In the genomic region with DNA sequence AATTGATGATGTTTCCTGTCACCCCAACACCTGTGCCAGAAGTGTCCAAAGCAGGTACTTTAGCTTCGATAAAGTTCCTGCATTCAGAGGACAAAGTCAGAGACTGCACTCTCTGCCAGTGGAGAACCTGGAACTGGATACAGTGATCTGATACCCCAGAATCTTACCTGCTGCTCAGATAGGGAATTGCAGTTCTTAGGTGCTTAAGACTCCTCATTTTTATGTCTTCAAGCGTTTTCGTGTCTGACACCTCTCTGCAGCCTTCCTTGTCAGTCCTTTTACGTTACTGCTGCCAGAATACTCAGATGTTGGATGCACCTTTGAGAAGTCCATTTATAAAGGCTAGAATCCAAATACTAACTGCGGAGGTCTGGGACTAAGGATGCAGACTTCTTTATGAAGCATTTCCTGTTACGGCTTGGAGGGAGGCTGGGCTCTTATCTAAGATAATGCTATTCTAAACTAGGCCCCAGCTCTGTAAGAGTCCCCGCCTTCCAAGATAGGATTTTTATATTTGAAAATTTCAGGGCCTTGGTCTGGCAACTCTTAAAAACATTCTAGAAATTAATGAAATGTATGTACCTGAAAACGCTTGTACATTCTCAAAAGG, we compare ENCODE assay signal across 11 cellular contexts. TPM values are rescaled to one million over a fixed set of nuclear protein-coding genes. Genes with fewer than 3 reads are reported as not detected.
DNase-seq lines count a peak whose midpoint lies in the region; ATAC-seq, FAIRE-seq and TF ChIP-seq lines count a peak whose summit lies in the region.
"Had no signal": no experiment of that assay in that cellular context is flagged by ENCODE, and none has a peak within 500 bp of the region (broad histone marks: within the 10 kb centered on the region; RNA-seq: fewer than 3 reads in every experiment).

No MANE protein-coding gene starts in this region.

- no peak overlapping the region for H4K91ac ChIP-seq in trophoblast cell (ENCODE audit: low read depth, low read length)

- H3K9ac ChIP-seq in endothelial cell of umbilical vein (replicated peaks; ENCODE audit: extremely low read depth, insufficient read depth, low read length) (no peak overlapping the region), trophoblast cell (ENCODE audit: low read length) (peak overlapping the region; percentile 35)

- H3K18ac ChIP-seq in trophoblast cell (ENCODE audit: low read length): no peak overlapping the region

- no peak for ATAC-seq in GM18519 (IDR thresholded peaks at IDR 0.05; ENCODE audit: low FRiP score, unreplicated experiment)
- ATAC-seq: stimulated activated naive B cell treated with anti-CD40 and anti-IgM and Interleukin-4, amounts not matched to agents 10 μg/mL and 1 μg/mL and 100 μg/mL, for 72 hours had no signal

- H3K9me3 ChIP-seq in endothelial cell of umbilical vein (replicated peaks; ENCODE audit: control insufficient read depth, insufficient read depth, low read length) (no peaks in the 10 kb centered on the region), trophoblast cell (ENCODE audit: insufficient read depth, low read depth, low read length) (peaks cover 2% of the 10 kb centered on the region)

- no peak overlapping the region for H2BK12ac ChIP-seq in trophoblast cell (ENCODE audit: low read length)

- H3K27me3 ChIP-seq in endothelial cell of umbilical vein (ENCODE audit: control insufficient read depth in 2 of 2, insufficient read depth in 2 of 2, low read length in 2 of 2) (no peaks in the 10 kb centered on the region), trophoblast cell (ENCODE audit: insufficient read depth, low read length) (no peaks in the 10 kb centered on the region)

- CTCF ChIA-PET in endothelial cell of umbilical vein (lab: Charles Lee): interaction anchor here (1.8 to 2.8 kb wide), 2 partner anchors 21 to 191 kb away, joined by 4 to 13 read pairs; no protein-coding TSS in a partner anchor

- peak; percentile 6 for DNase-seq in ELR (ENCODE audit: low read depth)
- peak; percentile 17 for DNase-seq in NAMALWA (ENCODE audit: low spot score)
- peak; percentile 45 for DNase-seq in endothelial cell of umbilical vein (ENCODE audit: low read depth, low spot score)
- DNase-seq in trophoblast cell: no peak
- DNase-seq in AG08395 (ENCODE audit: low spot score): no peak
- DNase-seq in amygdala (lab: John Stamatoyannopoulos, UW): no peak
- DNase-seq: NCI-H1048; stimulated activated naive B cell treated with anti-CD40 and anti-IgM and Interleukin-4, amounts not matched to agents 10 μg/mL and 1 μg/mL and 100 μg/mL, for 72 hours had no signal

- no peak overlapping the region for H4K8ac ChIP-seq in trophoblast cell (ENCODE audit: low read depth, low read length)

- FAIRE-seq in endothelial cell of umbilical vein (lab: Jason Lieb, UNC): peak; percentile 83
- FAIRE-seq: colon, islet of Langerhans had no signal

- no peak overlapping the region for H3K27ac ChIP-seq in endothelial cell of umbilical vein (ENCODE audit: insufficient read depth, low read depth, low read length)
- no peak overlapping the region for H3K27ac ChIP-seq in trophoblast cell (ENCODE audit: low read depth, low read length)

- BruUV-seq in endothelial cell of umbilical vein (replicated peaks; lab: Mats Ljungman, UMichigan): no TSS peak

- WGBS in trophoblast cell (ENCODE audit: extremely low coverage, insufficient coverage, insufficient read length): no CpG with 5 or more reads among the region's 8 CpGs

- H3K4ac ChIP-seq in trophoblast cell (ENCODE audit: low read depth, low read length): no peak overlapping the region

- TF ChIP-seq CTCF in endothelial cell of umbilical vein (IDR thresholded peaks at IDR 0.05; ENCODE audit: extremely low read depth in 1 of 2, insufficient read depth in 1 of 2, low read depth in 1 of 2, low read length in 2 of 2): peak in 1 of 2 donors; percentile 10

- H3K14ac ChIP-seq in trophoblast cell (ENCODE audit: low read length): no peak overlapping the region

- H2BK5ac ChIP-seq in trophoblast cell (ENCODE audit: low read depth, low read length, poor library complexity): no peak overlapping the region

- H3K79me2 ChIP-seq in endothelial cell of umbilical vein (ENCODE audit: control insufficient read depth, insufficient read depth, low read length) (peaks cover 19% of the 10 kb centered on the region), trophoblast cell (ENCODE audit: control insufficient read depth, insufficient read depth, low read length, poor library complexity) (peaks cover 4% of the 10 kb centered on the region)

- no peak for TF ChIP-seq POLR2A in endothelial cell of umbilical vein (IDR thresholded peaks at IDR 0.05; ENCODE audit: low read depth, low read length)

- H2AFZ ChIP-seq in endothelial cell of umbilical vein (ENCODE audit: low read depth, low read length): no peak overlapping the region
- no peak overlapping the region for H2AFZ ChIP-seq in trophoblast cell (ENCODE audit: insufficient read depth, low read length, poor library complexity)

- H3K4me3 ChIP-seq in endothelial cell of umbilical vein (replicated peaks in 1 of 3; ENCODE audit: insufficient read depth in 1 of 3, low read depth in 1 of 3, low read length in 3 of 3) (peak overlapping the region in 1 of 3 experiments; percentile 7), trophoblast cell (ENCODE audit: low read depth, low read length) (no peak overlapping the region)

- POLR2A ChIA-PET in endothelial cell of umbilical vein (lab: Charles Lee): no interaction called here

- H3K79me1 ChIP-seq in trophoblast cell (ENCODE audit: low read length): peaks cover 7% of the 10 kb centered on the region

- H3K36me3 ChIP-seq in endothelial cell of umbilical vein (ENCODE audit: control insufficient read depth in 2 of 2, extremely low read depth in 1 of 2, insufficient read depth in 2 of 2, low read length in 2 of 2) (no peaks in the 10 kb centered on the region), trophoblast cell (ENCODE audit: control insufficient read depth in 1 of 2, insufficient read depth in 2 of 2, low read length in 2 of 2) (no peaks in the 10 kb centered on the region)

- H3K23ac ChIP-seq in trophoblast cell (ENCODE audit: low read length): no peak overlapping the region

- intact Hi-C loops in endothelial cell of umbilical vein (cut with micrococcal nuclease): no loop called here

- no peak overlapping the region for H2BK120ac ChIP-seq in trophoblast cell (ENCODE audit: insufficient read depth, low read length, poor library complexity)

- H4K12ac ChIP-seq in trophoblast cell (ENCODE audit: low read depth, low read length): no peak overlapping the region

- H3K9me1 ChIP-seq in endothelial cell of umbilical vein (replicated peaks; ENCODE audit: control insufficient read depth, extremely low read depth, insufficient read depth, low read length): no peaks in the 10 kb centered on the region

- H3K4me2 ChIP-seq in endothelial cell of umbilical vein (ENCODE audit: insufficient read depth, low read length) (peak overlapping the region; percentile 63), trophoblast cell (ENCODE audit: low read length) (no peak overlapping the region)

- H3K4me1 ChIP-seq in endothelial cell of umbilical vein (ENCODE audit: control insufficient read depth, extremely low read depth, insufficient read depth, low read length) (peaks cover 28% of the 10 kb centered on the region), trophoblast cell (ENCODE audit: control insufficient read depth in 1 of 2, insufficient read depth in 2 of 2, low read length in 2 of 2) (peaks cover 0 to 5% of the 10 kb centered on the region in 2 experiments)

- no peaks in the 10 kb centered on the region for H4K20me1 ChIP-seq in endothelial cell of umbilical vein (replicated peaks; ENCODE audit: control insufficient read depth, extremely low read depth, insufficient read depth, low read length)

- H2AK5ac ChIP-seq in trophoblast cell (ENCODE audit: low read length): no peak overlapping the region

- dilution Hi-C loops in endothelial cell of umbilical vein (cut with MboI; ENCODE audit: extremely low pct_ligation_motif_present, low sequenced_read_pairs): no loop called here

TF ChIP-seq in endothelial cell of umbilical vein, 7 proteins besides CTCF, POLR2A, EP300 and RAD21:
- peak; percentile 52 for TF ChIP-seq GATA2 (IDR thresholded peaks at IDR 0.05; ENCODE audit: insufficient read depth, insufficient read length, low read depth, low read length)
- TF ChIP-seq JUN (IDR thresholded peaks at IDR 0.05; ENCODE audit: borderline replicate concordance, insufficient read depth, insufficient read length, low read depth): no peak
- TF ChIP-seq EZH2 (IDR thresholded peaks at IDR 0.05; ENCODE audit: borderline replicate concordance, low read depth, low read length, severe bottlenecking): no peak
- TF ChIP-seq MYC (IDR thresholded peaks at IDR 0.05; ENCODE audit: low read depth, low read length): no peak
- TF ChIP-seq POLR2AphosphoS5 (IDR thresholded peaks at IDR 0.05; ENCODE audit: insufficient read depth, low read depth, low read length): peak; percentile 32

RNA-seq across cellular contexts. Expression of a gene that starts 1.9 kb away (rescaled TPM):
- total RNA-seq in endothelial cell of umbilical vein: 20.7 and 21.4 TPM in 2 replicates
- 17.0 and 21.6 TPM in 2 replicates for polyA plus RNA-seq in endothelial cell of umbilical vein
- 18.7 and 19.3 TPM in 2 replicates for polyA plus RNA-seq in endothelial cell of umbilical vein (2011; cell fraction: cytosol; rRNA removed)
- 10.3 and 11.9 TPM in 2 replicates for polyA plus RNA-seq in endothelial cell of umbilical vein (2011; cell fraction: nucleus; rRNA removed)
- 19.9 and 24.1 TPM in 2 replicates for polyA plus RNA-seq in endothelial cell of umbilical vein (2012)
- 20.2 and 24.8 TPM in 2 replicates for polyA minus RNA-seq in endothelial cell of umbilical vein
- 20.6 TPM for polyA minus RNA-seq in endothelial cell of umbilical vein (2011; cell fraction: cytosol; rRNA and poly(A)+ RNA removed)
- polyA minus RNA-seq in endothelial cell of umbilical vein (2011; cell fraction: nucleus; rRNA and poly(A)+ RNA removed): 8.0 and 8.5 TPM in 2 replicates
- polyA plus RNA-seq in trophoblast cell (2013): 13.8 and 14.2 TPM in 2 replicates

Comparison
In these comparisons a context has a peak if more than half of its experiments do, and no peak if none do; other contexts are left out.
1. DNase-seq: peak in ELR (single experiment), NAMALWA (single experiment) and endothelial cell of umbilical vein (single experiment); none in trophoblast cell (0 of 2), AG08395 (single experiment) and amygdala (0 of 56).